In genomic region chr7:44885394-44886317, GRCh38 we compare ENCODE assay signal across 8 cellular contexts. TPM values are rescaled to one million over a fixed set of nuclear protein-coding genes. Genes with fewer than 3 reads are reported as not detected.
DNase-seq lines count a peak whose midpoint lies in the region; ATAC-seq and TF ChIP-seq lines count a peak whose summit lies in the region.

Gene PURB, minus strand, starts transcription at chr7:44885530. Its CDS starts 182 bp downstream, at chr7:44885348.

- peak within 1 kb of the TSS; percentile 99 for H3K27ac Mint-ChIP-seq in activated naive CD4-positive, alpha-beta T cell treated with anti-CD3 and anti-CD28 coated beads, Interleukin-2, amount 50 U/mL, for 72 hours

- peaks cover 33 to 46% of the 10 kb centered on the region in 2 donors for H3K36me3 Mint-ChIP-seq in activated naive CD4-positive, alpha-beta T cell treated with anti-CD3 and anti-CD28 coated beads, Interleukin-2, amount 50 U/mL, for 72 hours

- H3K9me3 Mint-ChIP-seq in activated naive CD4-positive, alpha-beta T cell treated with anti-CD3 and anti-CD28 coated beads, Interleukin-2, amount 50 U/mL, for 72 hours: peaks cover 0 to 4% of the 10 kb centered on the region in 2 donors

- DNase-seq in NCI-H1105 (lab: John Stamatoyannopoulos, UW): peak; percentile 90
- DNase-seq in SKM-1 (lab: John Stamatoyannopoulos, UW; ENCODE audit: unreplicated experiment): peak; percentile 77
- peak; percentile 97 to 99 for DNase-seq in activated naive CD4-positive, alpha-beta T cell treated with anti-CD3 and anti-CD28 coated beads, Interleukin-2, amount 50 U/mL, for 72 hours (ENCODE audit: low spot score in 2 of 2)
- DNase-seq in glomerular visceral epithelial cell (ENCODE audit: extremely low spot score): peak; percentile 96
- DNase-seq in omental fat pad (ENCODE audit: low spot score): peak; percentile 90

- TF ChIP-seq POLR2A in GM10847 (IDR thresholded peaks at IDR 0.05; ENCODE audit: extremely low read depth, insufficient read length): peak; percentile 79

- ATAC-seq in HG02642 (IDR thresholded peaks at IDR 0.05; ENCODE audit: poor library complexity, unreplicated experiment): peak; percentile 85
- ATAC-seq in activated naive CD4-positive, alpha-beta T cell treated with anti-CD3 and anti-CD28 coated beads, Interleukin-2, amount 50 U/mL, for 72 hours: peak; percentile 94 to 97
- ATAC-seq in omental fat pad (ENCODE audit: low FRiP score): peak; percentile 97

- H3K27ac ChIP-seq in temporal lobe (ENCODE audit: low read depth, low read length): peak within 1 kb of the TSS; percentile 90

- TF ChIP-seq CTCF in omental fat pad (IDR thresholded peaks at IDR 0.05): no peak

RNA-seq across cellular contexts. Expression of gene PURB, which starts in this region (rescaled TPM):
- 10 to 100 TPM; 18.0 to 22.0 TPM for total RNA-seq in activated naive CD4-positive, alpha-beta T cell treated with anti-CD3 and anti-CD28 coated beads, Interleukin-2, amount 50 U/mL, for 72 hours
- 10 to 100 TPM; 20.9 to 32.1 (median 24.2) TPM for total RNA-seq in omental fat pad
- total RNA-seq in temporal lobe: 37.6 TPM

Comparison
In these comparisons a context has a peak if more than half of its experiments do, and no peak if none do; other contexts are left out.
1. Peak in every context shown above with its lines: DNase-seq, ATAC-seq and H3K27ac ChIP-seq.